Comparison of ENCODE assay signal across 21 cellular contexts in the genomic region with DNA sequence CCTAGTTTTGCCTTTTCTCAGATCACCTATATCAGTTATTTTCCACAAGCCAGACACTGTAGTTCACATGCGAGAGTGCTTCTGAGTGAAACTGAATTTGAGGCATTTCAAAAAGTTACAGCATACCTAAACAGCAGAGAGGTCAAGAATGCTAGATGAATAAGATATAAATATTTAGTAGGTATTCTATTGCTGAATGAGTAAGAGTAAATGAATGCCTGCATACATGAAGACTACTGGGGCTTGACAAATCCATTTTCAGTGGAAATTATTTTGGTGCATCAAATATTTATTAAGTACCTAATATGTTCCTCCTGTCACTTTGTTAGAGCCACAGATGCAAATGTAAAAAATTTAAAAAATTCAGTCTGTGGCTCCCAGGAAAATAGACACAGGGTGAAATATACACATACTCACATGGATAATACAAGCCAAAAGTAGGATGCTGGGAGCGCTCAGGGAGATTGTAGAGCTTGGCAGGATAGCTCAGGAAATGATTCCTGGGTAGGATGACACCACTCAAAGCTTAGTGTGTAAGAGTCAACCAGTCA. TPM values are rescaled to one million over a fixed set of nuclear protein-coding genes. Genes with fewer than 3 reads are reported as not detected.
DNase-seq lines count a peak whose midpoint lies in the region; ATAC-seq, FAIRE-seq and TF ChIP-seq lines count a peak whose summit lies in the region.
"Had no signal": no experiment of that assay in that cellular context is flagged by ENCODE, and none has a peak within 500 bp of the region (broad histone marks: within the 10 kb centered on the region; RNA-seq: fewer than 3 reads in every experiment).

No MANE protein-coding gene starts in this region.

- peaks cover 5% of the 10 kb centered on the region for H3K27me3 Mint-ChIP-seq in nephron (ENCODE audit: low read depth)
- H3K27me3 Mint-ChIP-seq: T-helper 17 cell had no signal

- peak overlapping the region; percentile 1 for H3K27ac ChIP-seq in epithelial cell of prostate
- H3K27ac ChIP-seq: BLaER1 treated with 17β-estradiol and CSF1 and Interleukin-3, amounts not matched to agents 10 nM and 100 nM; cardiac muscle cell had no signal

- TF ChIP-seq CTCF in nephron (IDR thresholded peaks at IDR 0.05; ENCODE audit: unreplicated experiment in 3 of 3) = no peak

- peaks cover 3% of the 10 kb centered on the region for H3K36me3 Mint-ChIP-seq in nephron (ENCODE audit: low read depth)

- TF ChIP-seq POLR2A in erythroblast (IDR thresholded peaks at IDR 0.05; ENCODE audit: low read length) = no peak

- DNase-seq in ELR (ENCODE audit: low read depth) = peak; percentile 77
- DNase-seq in RCC 7860 (ENCODE audit: low spot score) = peak; percentile 92
- DNase-seq in epithelial cell of prostate (ENCODE audit: low read depth, low spot score) = no peak
- no peak for DNase-seq in cerebellum (ENCODE audit: low spot score)
- DNase-seq in erythroblast (lab: John Stamatoyannopoulos, UW) = no peak
- DNase-seq: activated CD4-positive, alpha-beta T cell treated with anti-CD3 and anti-CD28 coated beads for 1 hour; activated naive CD4-positive, alpha-beta T cell treated with Interleukin-2 at 50 U/mL for 16 hours; DMS79; endodermal cell; glutamatergic neuron; islet precursor cell; NCI-H187; posterior cingulate gyrus; stimulated activated naive CD8-positive, alpha-beta T cell treated with anti-CD3 and anti-CD28 coated beads, Interleukin-15, Interleukin-2, amounts not matched to agents 100 U/mL and 50 U/mL, for 24 hours; T-helper 17 cell had no signal

- ATAC-seq in GM19351 (IDR thresholded peaks at IDR 0.05; ENCODE audit: unreplicated experiment) = no peak
- ATAC-seq in GM19467 (IDR thresholded peaks at IDR 0.05; ENCODE audit: unreplicated experiment) = no peak
- ATAC-seq: stimulated activated naive CD8-positive, alpha-beta T cell treated with anti-CD3 and anti-CD28 coated beads, Interleukin-15, Interleukin-2, amounts not matched to agents 100 U/mL and 50 U/mL, for 24 hours; T-helper 17 cell had no signal

- peaks cover 12% of the 10 kb centered on the region for H3K4me1 Mint-ChIP-seq in nephron
- H3K4me1 Mint-ChIP-seq: endodermal cell, T-helper 17 cell had no signal

- peak; percentile 91 for FAIRE-seq in RCC 7860 (lab: Jason Lieb, UNC)
- FAIRE-seq: urothelium cell line had no signal

- H3K9me3 Mint-ChIP-seq in nephron = peaks cover 16% of the 10 kb centered on the region

- peak overlapping the region; percentile 9 to 69 (median 36) for H3K27ac Mint-ChIP-seq in nephron
- H3K27ac Mint-ChIP-seq: endodermal cell, T-helper 17 cell had no signal

- no peak overlapping the region for H3K4me3 Mint-ChIP-seq in nephron
- H3K4me3 Mint-ChIP-seq: endodermal cell, T-helper 17 cell had no signal

RNA-seq across cellular contexts. Expression of a gene that starts 27.6 kb away (rescaled TPM):
- 14.7 TPM for total RNA-seq in cerebellum

Comparison
In these comparisons a context has a peak if more than half of its experiments do, and no peak if none do; other contexts are left out.
1. DNase-seq: peak in ELR (single experiment) and RCC 7860 (single experiment); none in epithelial cell of prostate (single experiment), cerebellum (single experiment) and erythroblast (0 of 2).